ENCODE assay signal across 16 cellular contexts in the genomic region with DNA sequence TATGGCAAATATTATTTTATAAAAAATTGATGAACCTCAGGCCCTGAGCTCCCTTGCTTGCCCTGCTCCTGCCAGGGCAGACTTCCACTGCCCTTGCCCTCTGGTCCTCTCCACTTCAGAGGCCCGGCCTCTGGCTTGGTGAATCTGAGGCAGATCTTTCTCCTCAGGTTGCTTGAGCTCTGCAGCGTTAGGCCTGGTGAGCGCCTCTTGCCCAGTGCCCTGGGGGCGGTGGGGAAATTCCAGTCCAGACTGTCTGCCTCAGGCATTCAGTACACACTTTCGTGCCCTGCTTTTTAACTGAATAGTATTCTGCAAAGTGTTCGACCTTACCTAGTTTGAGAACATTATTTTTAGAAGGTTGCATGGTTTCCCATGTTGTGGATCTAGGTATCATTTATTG.
DNase-seq lines count a peak whose midpoint lies in the region; ATAC-seq and TF ChIP-seq lines count a peak whose summit lies in the region.
"Had no signal": no experiment of that assay in that cellular context is flagged by ENCODE, and none has a peak within 500 bp of the region (broad histone marks: within the 10 kb centered on the region; RNA-seq: fewer than 3 reads in every experiment).

No MANE protein-coding gene starts in this region.

- no peak for DNase-seq in SK-N-SH
- DNase-seq in stimulated activated CD4-positive, alpha-beta T cell treated with anti-CD3 and anti-CD28 coated beads, Interleukin-4, amount 100 ng/mL, for 1 hour: peak; percentile 29
- no peak for DNase-seq in stimulated activated CD4-positive, alpha-beta T cell treated with anti-CD3 and anti-CD28 coated beads, Interleukin-4, amount 100 ng/mL, for 24 hours
- DNase-seq in iris pigment epithelial cell (ENCODE audit: low read depth): peak; percentile 11
- no peak for DNase-seq in DMS114 treated with DMSO at 0.1 percent for 48 hours (lab: John Stamatoyannopoulos, UW; ENCODE audit: unreplicated experiment)
- DNase-seq in right atrium auricular region (ENCODE audit: low spot score): no peak
- DNase-seq: 8988T, DMS79, GDM1, NCI-H1048, NCI-H146, NCI-H2081 treated with DMSO at 0.1 percent for 48 hours had no signal

- H3K9ac ChIP-seq in SK-N-SH: no peak overlapping the region

- H3K4me1 ChIP-seq in SK-N-SH (ENCODE audit: control insufficient read depth in 1 of 2, insufficient read depth in 2 of 2, low read depth in 1 of 2, low read length in 1 of 2) (peaks cover 15 to 51% of the 10 kb centered on the region in 2 experiments; a peak in 3 of 4 replicates), right atrium auricular region (no peaks in the 10 kb centered on the region)

- H3K9me2 ChIP-seq in SK-N-SH: no peaks in the 10 kb centered on the region

- H3K79me2 ChIP-seq in SK-N-SH (ENCODE audit: insufficient read depth): no peaks in the 10 kb centered on the region

- H3K36me3 ChIP-seq in SK-N-SH (replicated peaks in 1 of 2; ENCODE audit: control insufficient read depth in 1 of 2, insufficient read depth in 2 of 2, low read length in 1 of 2) (peaks cover 0 to 2% of the 10 kb centered on the region in 2 experiments), right atrium auricular region (no peaks in the 10 kb centered on the region)

- POLR2A ChIA-PET in SK-N-SH (lab: Yijun Ruan, JAX): interaction anchor here (0.9 kb wide), 1 partner anchor 186 kb away, joined by 5 read pairs; no protein-coding TSS in a partner anchor

- TF ChIP-seq CTCF in SK-N-SH (IDR thresholded peaks at IDR 0.05): no peak
- TF ChIP-seq CTCF in right atrium auricular region (IDR thresholded peaks at IDR 0.05): no peak

- H3K9me3 ChIP-seq in SK-N-SH (no peaks in the 10 kb centered on the region), right atrium auricular region (no peaks in the 10 kb centered on the region)

- peaks cover 8% of the 10 kb centered on the region for H3F3A ChIP-seq in SK-N-SH (replicated peaks; ENCODE audit: insufficient read depth)

- no peak overlapping the region for H3K4me3 ChIP-seq in SK-N-SH (ENCODE audit: low read depth in 2 of 2, low read length in 1 of 2)
- no peak overlapping the region for H3K4me3 ChIP-seq in right atrium auricular region
- H3K4me3 ChIP-seq: GM23338, K562 had no signal

- H3K4me2 ChIP-seq in SK-N-SH: no peak overlapping the region
- H3K4me2 ChIP-seq: GM23338 had no signal

- H4K20me1 ChIP-seq in SK-N-SH (ENCODE audit: insufficient read depth): no peaks in the 10 kb centered on the region

- no peaks in the 10 kb centered on the region for H3K27me3 ChIP-seq in SK-N-SH (ENCODE audit: insufficient read depth)
- no peaks in the 10 kb centered on the region for H3K27me3 ChIP-seq in right atrium auricular region

- no peak for TF ChIP-seq EP300 in SK-N-SH (IDR thresholded peaks at IDR 0.05; ENCODE audit: borderline replicate concordance in 1 of 2, low read depth in 1 of 2, low read length in 1 of 2)

- TF ChIP-seq RAD21 in SK-N-SH (IDR thresholded peaks at IDR 0.05; ENCODE audit: low read length): no peak

- no peak overlapping the region for H2AFZ ChIP-seq in SK-N-SH (ENCODE audit: low read depth)
- H2AFZ ChIP-seq: GM23338 had no signal

- CTCF ChIA-PET in SK-N-SH (lab: Yijun Ruan, JAX): interaction anchor here (0.9 to 3.0 kb wide), 3 partner anchors 27 to 186 kb away, joined by 4 to 12 read pairs (median 5); no protein-coding TSS in a partner anchor

- peak; percentile 56 for ATAC-seq in SK-N-SH treated with all-trans-retinoic acid at 6 μM for 48 hours
- ATAC-seq in HG02610 (IDR thresholded peaks at IDR 0.05; ENCODE audit: unreplicated experiment): no peak
- ATAC-seq: K562 had no signal

- H3K27ac ChIP-seq in SK-N-SH (ENCODE audit: low read depth in 2 of 2, low read length in 1 of 2) (peak overlapping the region in 1 of 2 experiments; percentile 66; a peak in 2 of 4 replicates), right atrium auricular region (no peak overlapping the region)

- WGBS in SK-N-SH (ENCODE audit: low lambda C conversion rate): 49% methylated on average over 4 of the region's 6 CpGs

TF ChIP-seq in SK-N-SH treated with all-trans-retinoic acid at 6 μM for 48 hours, 23 proteins besides CTCF, POLR2A, EP300 and RAD21 (continues in another document):
- TF ChIP-seq GLIS3 (CRISPR knock-in tag; IDR thresholded peaks at IDR 0.05) (no peak), ZFP3 (CRISPR knock-in tag; IDR thresholded peaks at IDR 0.05) (no peak), PPARA (CRISPR knock-in tag; IDR thresholded peaks at IDR 0.05; ENCODE audit: borderline replicate concordance) (no peak), ESRRG (CRISPR knock-in tag; IDR thresholded peaks at IDR 0.05) (no peak), SNAI2 (CRISPR knock-in tag; IDR thresholded peaks at IDR 0.05) (no peak), ZNF8 (CRISPR knock-in tag; IDR thresholded peaks at IDR 0.05) (no peak), CSDC2 (CRISPR knock-in tag; IDR thresholded peaks at IDR 0.05) (no peak), OSR1 (CRISPR knock-in tag; IDR thresholded peaks at IDR 0.05) (no peak), BACH2 (CRISPR knock-in tag; IDR thresholded peaks at IDR 0.05; ENCODE audit: borderline replicate concordance) (no peak), RARB (CRISPR knock-in tag; IDR thresholded peaks at IDR 0.05) (no peak)
- TF ChIP-seq, protein P1, sequence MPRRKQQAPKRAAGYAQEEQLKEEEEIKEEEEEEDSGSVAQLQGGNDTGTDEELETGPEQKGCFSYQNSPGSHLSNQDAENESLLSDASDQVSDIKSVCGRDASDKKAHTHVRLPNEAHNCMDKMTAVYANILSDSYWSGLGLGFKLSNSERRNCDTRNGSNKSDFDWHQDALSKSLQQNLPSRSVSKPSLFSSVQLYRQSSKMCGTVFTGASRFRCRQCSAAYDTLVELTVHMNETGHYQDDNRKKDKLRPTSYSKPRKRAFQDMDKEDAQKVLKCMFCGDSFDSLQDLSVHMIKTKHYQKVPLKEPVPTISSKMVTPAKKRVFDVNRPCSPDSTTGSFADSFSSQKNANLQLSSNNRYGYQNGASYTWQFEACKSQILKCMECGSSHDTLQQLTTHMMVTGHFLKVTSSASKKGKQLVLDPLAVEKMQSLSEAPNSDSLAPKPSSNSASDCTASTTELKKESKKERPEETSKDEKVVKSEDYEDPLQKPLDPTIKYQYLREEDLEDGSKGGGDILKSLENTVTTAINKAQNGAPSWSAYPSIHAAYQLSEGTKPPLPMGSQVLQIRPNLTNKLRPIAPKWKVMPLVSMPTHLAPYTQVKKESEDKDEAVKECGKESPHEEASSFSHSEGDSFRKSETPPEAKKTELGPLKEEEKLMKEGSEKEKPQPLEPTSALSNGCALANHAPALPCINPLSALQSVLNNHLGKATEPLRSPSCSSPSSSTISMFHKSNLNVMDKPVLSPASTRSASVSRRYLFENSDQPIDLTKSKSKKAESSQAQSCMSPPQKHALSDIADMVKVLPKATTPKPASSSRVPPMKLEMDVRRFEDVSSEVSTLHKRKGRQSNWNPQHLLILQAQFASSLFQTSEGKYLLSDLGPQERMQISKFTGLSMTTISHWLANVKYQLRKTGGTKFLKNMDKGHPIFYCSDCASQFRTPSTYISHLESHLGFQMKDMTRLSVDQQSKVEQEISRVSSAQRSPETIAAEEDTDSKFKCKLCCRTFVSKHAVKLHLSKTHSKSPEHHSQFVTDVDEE (CRISPR knock-in tag; IDR thresholded peaks at IDR 0.05): no peak

TF ChIP-seq in SK-N-SH, 30 proteins besides CTCF, POLR2A, EP300 and RAD21:
- TF ChIP-seq RFX5 (IDR thresholded peaks at IDR 0.05; ENCODE audit: low read length): no peak

Comparison
In these comparisons a context has a peak if more than half of its experiments do, and no peak if none do; other contexts are left out.
1. DNase-seq: peak in stimulated activated CD4-positive, alpha-beta T cell treated with anti-CD3 and anti-CD28 coated beads, Interleukin-4, amount 100 ng/mL, for 1 hour (single experiment) and iris pigment epithelial cell (single experiment); none in SK-N-SH (single experiment), stimulated activated CD4-positive, alpha-beta T cell treated with anti-CD3 and anti-CD28 coated beads, Interleukin-4, amount 100 ng/mL, for 24 hours (single experiment), DMS114 treated with DMSO at 0.1 percent for 48 hours (single experiment) and right atrium auricular region (single experiment).